Comparison of ENCODE assay signal across 20 cellular contexts in the genomic region with DNA sequence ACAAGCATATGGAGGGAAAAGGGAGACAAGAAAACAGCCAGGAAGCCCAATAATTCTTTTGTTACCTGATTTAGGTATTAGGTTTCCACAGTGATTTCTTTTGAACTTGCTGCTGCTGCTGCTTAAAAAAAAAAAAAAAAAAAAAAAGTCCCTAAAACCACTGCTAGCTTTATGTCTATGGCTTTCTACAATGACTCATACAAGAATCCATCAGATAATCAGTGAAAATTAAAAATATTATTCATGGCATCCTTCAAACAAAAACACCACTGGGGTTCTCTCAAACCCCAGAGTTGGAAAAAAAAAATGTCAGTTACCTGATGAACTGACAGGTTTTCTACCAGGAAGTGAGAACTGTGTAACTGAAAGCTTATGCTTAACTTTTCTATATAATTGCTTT. TPM values are rescaled to one million over a fixed set of nuclear protein-coding genes. Genes with fewer than 3 reads are reported as not detected.
"Had no signal": no experiment of that assay in that cellular context is flagged by ENCODE, and none has a peak within 500 bp of the region (broad histone marks: within the 10 kb centered on the region; RNA-seq: fewer than 3 reads in every experiment).

No MANE protein-coding gene starts in this region.

- H3K4me1 Mint-ChIP-seq: memory B cell; natural killer cell; neural crest cell; stimulated activated naive B cell treated with anti-CD40 and anti-IgM and Interleukin-4, amounts not matched to agents 10 μg/mL and 1 μg/mL and 100 μg/mL, for 72 hours; stimulated activated naive CD8-positive, alpha-beta T cell treated with anti-CD3 and anti-CD28 coated beads, Interleukin-15, amount 100 ng/mL, for 72 hours had no signal

- H3K27me3 Mint-ChIP-seq: dendritic cell treated with granulocyte-macrophage colony-stimulating factor and Interleukin-4, amounts not matched to agents 40 ng/mL and 50 ng/mL, for 4 days; effector memory CD8-positive, alpha-beta T cell; memory B cell; stimulated activated naive B cell treated with anti-CD40 and anti-IgM and Interleukin-4, amounts not matched to agents 10 μg/mL and 1 μg/mL and 100 μg/mL, for 72 hours; stimulated activated naive CD8-positive, alpha-beta T cell treated with anti-CD3 and anti-CD28 coated beads, Interleukin-15, amount 100 ng/mL, for 72 hours had no signal

- H3K4me3 Mint-ChIP-seq: dendritic cell treated with granulocyte-macrophage colony-stimulating factor and Interleukin-4, amounts not matched to agents 40 ng/mL and 50 ng/mL, for 4 days; effector memory CD8-positive, alpha-beta T cell; memory B cell; mesothelial cell of epicardium; natural killer cell; neural crest cell; stimulated activated naive B cell treated with anti-CD40 and anti-IgM and Interleukin-4, amounts not matched to agents 10 μg/mL and 1 μg/mL and 100 μg/mL, for 72 hours; stimulated activated naive CD8-positive, alpha-beta T cell treated with anti-CD3 and anti-CD28 coated beads, Interleukin-15, amount 100 ng/mL, for 72 hours had no signal

- H3K9me3 Mint-ChIP-seq: dendritic cell treated with granulocyte-macrophage colony-stimulating factor and Interleukin-4, amounts not matched to agents 40 ng/mL and 50 ng/mL, for 4 days; memory B cell; mesothelial cell of epicardium; neural crest cell; stimulated activated naive B cell treated with anti-CD40 and anti-IgM and Interleukin-4, amounts not matched to agents 10 μg/mL and 1 μg/mL and 100 μg/mL, for 72 hours had no signal

- H3K27ac Mint-ChIP-seq: dendritic cell treated with granulocyte-macrophage colony-stimulating factor and Interleukin-4, amounts not matched to agents 40 ng/mL and 50 ng/mL, for 4 days; effector memory CD8-positive, alpha-beta T cell; memory B cell; mesothelial cell of epicardium; natural killer cell; stimulated activated naive B cell treated with anti-CD40 and anti-IgM and Interleukin-4, amounts not matched to agents 10 μg/mL and 1 μg/mL and 100 μg/mL, for 72 hours; stimulated activated naive CD8-positive, alpha-beta T cell treated with anti-CD3 and anti-CD28 coated beads, Interleukin-15, amount 100 ng/mL, for 72 hours had no signal

- H3K36me3 Mint-ChIP-seq: memory B cell; mesothelial cell of epicardium; natural killer cell; stimulated activated naive B cell treated with anti-CD40 and anti-IgM and Interleukin-4, amounts not matched to agents 10 μg/mL and 1 μg/mL and 100 μg/mL, for 72 hours had no signal

- ATAC-seq: effector memory CD8-positive, alpha-beta T cell; left cardiac atrium; lower lobe of right lung; natural killer cell; stimulated activated naive B cell treated with anti-CD40 and anti-IgM and Interleukin-4, amounts not matched to agents 10 μg/mL and 1 μg/mL and 100 μg/mL, for 72 hours; stimulated activated naive CD8-positive, alpha-beta T cell treated with anti-CD3 and anti-CD28 coated beads, Interleukin-15, amount 100 ng/mL, for 72 hours had no signal

- DNase-seq: effector memory CD8-positive, alpha-beta T cell; esophagus squamous epithelium; foreskin fibroblast; kidney; left cardiac atrium; left ventricle myocardium inferior; lower lobe of right lung; natural killer cell; ovary; sigmoid colon; stimulated activated CD4-positive, alpha-beta T cell treated with anti-CD3 and anti-CD28 coated beads, Interleukin-2, amount 100 ng/mL, for 24 hours; stimulated activated CD4-positive, alpha-beta T cell treated with anti-CD3 and anti-CD28 coated beads, Interleukin-4, amount 100 ng/mL, for 4 hours; stimulated activated naive B cell treated with anti-CD40 and anti-IgM and Interleukin-4, amounts not matched to agents 10 μg/mL and 1 μg/mL and 100 μg/mL, for 72 hours; stimulated activated naive CD8-positive, alpha-beta T cell treated with anti-CD3 and anti-CD28 coated beads, Interleukin-15, amount 100 ng/mL, for 72 hours; transverse colon had no signal

RNA-seq across cellular contexts. Expression of gene EPHA5, which starts 14.3 kb away (rescaled TPM):
- total RNA-seq: left ventricle myocardium inferior, natural killer cell, ureter had no signal
